Comparison of ENCODE assay signal across 18 cellular contexts in the genomic region with DNA sequence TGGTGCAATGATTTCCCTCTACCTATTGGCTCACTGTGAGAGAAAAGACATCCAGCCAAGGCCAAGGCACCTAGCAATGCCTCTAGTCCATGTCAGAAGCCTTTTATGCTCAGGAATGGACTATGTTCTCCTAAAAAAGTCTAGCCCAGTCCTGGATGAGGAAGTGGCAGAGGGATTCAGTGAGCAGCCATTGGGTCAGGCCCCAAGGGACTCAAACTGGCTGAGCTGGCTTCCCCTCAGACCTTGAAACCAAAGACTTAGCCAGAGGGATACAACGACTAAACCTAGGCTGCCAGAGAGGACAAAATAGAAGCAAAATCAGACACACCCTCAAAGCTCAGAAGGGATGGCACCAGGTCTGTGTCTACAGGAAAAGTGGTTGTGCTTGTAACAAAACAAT. TPM values are rescaled to one million over a fixed set of nuclear protein-coding genes. Genes with fewer than 3 reads are reported as not detected.
DNase-seq lines count a peak whose midpoint lies in the region; ATAC-seq, FAIRE-seq and TF ChIP-seq lines count a peak whose summit lies in the region.
"Had no signal": no experiment of that assay in that cellular context is flagged by ENCODE, and none has a peak within 500 bp of the region (broad histone marks: within the 10 kb centered on the region; RNA-seq: fewer than 3 reads in every experiment).

No MANE protein-coding gene starts in this region.

- no peaks in the 10 kb centered on the region for H3K36me3 ChIP-seq in astrocyte (ENCODE audit: insufficient read depth, low read length)
- no peaks in the 10 kb centered on the region for H3K36me3 ChIP-seq in lung (ENCODE audit: control insufficient read depth in 2 of 2, insufficient read depth in 2 of 2, low read length in 2 of 2)

- H3K27ac Mint-ChIP-seq in astrocyte (ENCODE audit: unreplicated experiment) = no peak overlapping the region
- no peak overlapping the region for H3K27ac Mint-ChIP-seq in type B pancreatic cell
- H3K27ac Mint-ChIP-seq: CD4-positive, alpha-beta T cell; H9 had no signal

- peak; percentile 83 for FAIRE-seq in astrocyte (lab: Jason Lieb, UNC)
- FAIRE-seq: A549, GM12878, GM18507, HepG2, HTR-8/SVneo had no signal

- ATAC-seq in lung (ENCODE audit: insufficient read depth, low FRiP score) = no peak
- no peak for ATAC-seq in HG02759 (IDR thresholded peaks at IDR 0.05; ENCODE audit: unreplicated experiment)
- ATAC-seq: A549, GM12878, HepG2 had no signal

- H4K20me1 ChIP-seq in astrocyte (ENCODE audit: insufficient read depth, low read length) = peaks cover 9% of the 10 kb centered on the region

- H3K27me3 ChIP-seq in astrocyte (ENCODE audit: insufficient read depth, low read length) (no peaks in the 10 kb centered on the region), lung (ENCODE audit: control insufficient read depth, insufficient read depth) (no peaks in the 10 kb centered on the region)

- H3K9me3 Mint-ChIP-seq in astrocyte (ENCODE audit: unreplicated experiment) (no peaks in the 10 kb centered on the region), type B pancreatic cell (no peaks in the 10 kb centered on the region)
- H3K9me3 Mint-ChIP-seq: CD4-positive, alpha-beta T cell had no signal

- H3K9me3 ChIP-seq in astrocyte (ENCODE audit: insufficient read depth, low read depth, low read length) (no peaks in the 10 kb centered on the region), lung (ENCODE audit: control insufficient read depth in 2 of 2, insufficient read depth in 1 of 2, low read length in 1 of 2) (peaks cover 0 to 5% of the 10 kb centered on the region in 2 donors)
- H3K9me3 ChIP-seq: A549 had no signal

- H3K4me3 ChIP-seq in astrocyte (ENCODE audit: insufficient read depth, low read depth, low read length) (no peak overlapping the region), lung (peak overlapping the region; percentile 12)
- H3K4me3 ChIP-seq: A549, GM12878 had no signal

- H3K4me2 ChIP-seq in astrocyte (ENCODE audit: low read length) = no peak overlapping the region
- H3K4me2 ChIP-seq: A549 had no signal

- TF ChIP-seq CTCF in astrocyte (IDR thresholded peaks at IDR 0.05; ENCODE audit: insufficient read depth, low read depth, low read length) (no peak), lung (IDR thresholded peaks at IDR 0.05; ENCODE audit: control extremely low read depth, extremely low read depth) (no peak), type B pancreatic cell (conservative IDR thresholded peaks at IDR 0.05) (no peak)

- peak; percentile 37 for DNase-seq in ELF-1 (ENCODE audit: low read depth, low spot score)
- DNase-seq in astrocyte (ENCODE audit: low read depth) = no peak
- DNase-seq in lung (ENCODE audit: low spot score) = no peak
- no peak for DNase-seq in NOMO-1 (lab: John Stamatoyannopoulos, UW; ENCODE audit: unreplicated experiment in 2 of 2)
- DNase-seq in Ammon's horn (ENCODE audit: low spot score) = no peak
- no peak for DNase-seq in type B pancreatic cell (ENCODE audit: extremely low spot score, unreplicated experiment)
- DNase-seq: C1 segment of cervical spinal cord; Calu3; CD4-positive, alpha-beta T cell; DMS 273 treated with DMSO at 0.1 percent for 48 hours; GOT3; H9 had no signal

- H3K27ac ChIP-seq in astrocyte (ENCODE audit: low read depth, low read length) (no peak overlapping the region), lung (ENCODE audit: low read depth in 1 of 2, low read length in 1 of 2) (no peak overlapping the region)
- H3K27ac ChIP-seq: A549 had no signal

- H3K9ac ChIP-seq in astrocyte (ENCODE audit: low read length) = no peak overlapping the region

- H3K4me1 Mint-ChIP-seq in astrocyte (ENCODE audit: low read depth, unreplicated experiment) = peaks cover 11% of the 10 kb centered on the region
- no peaks in the 10 kb centered on the region for H3K4me1 Mint-ChIP-seq in type B pancreatic cell (ENCODE audit: unreplicated experiment)

- H3K36me3 Mint-ChIP-seq in astrocyte (ENCODE audit: low read depth, unreplicated experiment) = peaks cover 7% of the 10 kb centered on the region
- H3K36me3 Mint-ChIP-seq in type B pancreatic cell = no peaks in the 10 kb centered on the region

- no peak overlapping the region for H2AFZ ChIP-seq in astrocyte (ENCODE audit: low read depth, low read length)

- H3K79me2 ChIP-seq in astrocyte (ENCODE audit: insufficient read depth, low read length) = no peaks in the 10 kb centered on the region

- 54 to 79% methylated on average over 1 of the region's 1 CpG for WGBS in lung, 2 donors

- H3K27me3 Mint-ChIP-seq in astrocyte (ENCODE audit: low read depth, unreplicated experiment) (no peaks in the 10 kb centered on the region), type B pancreatic cell (no peaks in the 10 kb centered on the region)
- H3K27me3 Mint-ChIP-seq: CD4-positive, alpha-beta T cell had no signal

- H3K4me1 ChIP-seq in astrocyte (ENCODE audit: insufficient read depth, low read length) (no peaks in the 10 kb centered on the region), lung (ENCODE audit: control insufficient read depth in 2 of 2, insufficient read depth in 2 of 2, low read length in 2 of 2) (peaks cover 0 to 10% of the 10 kb centered on the region in 2 donors)
- H3K4me1 ChIP-seq: A549 had no signal

- H3K4me3 Mint-ChIP-seq in astrocyte (ENCODE audit: unreplicated experiment) = no peak overlapping the region
- H3K4me3 Mint-ChIP-seq in type B pancreatic cell = no peak overlapping the region
- H3K4me3 Mint-ChIP-seq: CD4-positive, alpha-beta T cell had no signal

RNA-seq across cellular contexts. Expression of a gene that starts 49.1 kb away (rescaled TPM):
- total RNA-seq in astrocyte (44.8 and 46.0 TPM in 2 replicates), lung (10 to 100 TPM; 25.2 to 25.5 TPM), type B pancreatic cell (ENCODE audit: low replicate concordance) (22.6 and 37.0 TPM in 2 replicates)
- 10 to 100 TPM in 1 of 2 donors, 1 to 10 TPM in 1; 5.8 to 11.8 TPM for polyA plus RNA-seq in lung
